ENCODE assay signal across 20 cellular contexts in the genomic region with DNA sequence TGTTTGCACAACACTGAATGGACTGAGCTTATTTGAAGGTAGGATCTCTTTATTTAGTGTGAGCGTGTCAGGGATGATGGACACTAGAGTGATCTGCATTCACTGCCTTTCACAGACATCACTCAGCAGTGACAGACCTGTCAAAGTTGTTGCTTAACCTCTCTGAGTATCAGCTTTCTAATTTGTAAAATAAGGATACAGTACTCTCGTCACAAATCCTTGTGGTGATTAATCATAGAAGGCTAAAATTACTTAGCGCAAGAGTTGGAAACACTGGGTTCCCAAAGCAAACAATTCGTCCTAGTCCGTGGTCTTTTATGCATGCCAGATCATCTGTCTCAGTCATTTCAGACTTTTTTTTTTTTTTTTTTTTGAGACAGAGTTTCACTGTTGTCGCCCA. TPM values are rescaled to one million over a fixed set of nuclear protein-coding genes. Genes with fewer than 3 reads are reported as not detected.
A peak's percentile ranks its signal among the peaks of the same experiment; 100 is the strongest.
DNase-seq lines count a peak whose midpoint lies in the region; ATAC-seq, FAIRE-seq and TF ChIP-seq lines count a peak whose summit lies in the region.
"Had no signal": no experiment of that assay in that cellular context is flagged by ENCODE, and none has a peak within 500 bp of the region (broad histone marks: within the 10 kb centered on the region; RNA-seq: fewer than 3 reads in every experiment).

No MANE protein-coding gene starts in this region.

- peaks cover 83% of the 10 kb centered on the region for H3K36me3 Mint-ChIP-seq in activated T-cell treated with anti-CD3 and anti-CD28 coated beads, Interleukin-2, amount 50 U/mL, for 24 hours (ENCODE audit: low read depth)
- peaks cover 37% of the 10 kb centered on the region for H3K36me3 Mint-ChIP-seq in activated T-cell treated with anti-CD3 and anti-CD28 coated beads, Interleukin-2, amount 50 U/mL, for 4 hours (ENCODE audit: insufficient read depth)
- peaks cover 13% of the 10 kb centered on the region for H3K36me3 Mint-ChIP-seq in astrocyte (ENCODE audit: low read depth, unreplicated experiment)

- no peaks in the 10 kb centered on the region for H3K27me3 Mint-ChIP-seq in activated T-cell treated with anti-CD3 and anti-CD28 coated beads, Interleukin-2, amount 50 U/mL, for 24 hours
- no peaks in the 10 kb centered on the region for H3K27me3 Mint-ChIP-seq in activated T-cell treated with anti-CD3 and anti-CD28 coated beads, Interleukin-2, amount 50 U/mL, for 4 hours (ENCODE audit: low read depth)
- no peaks in the 10 kb centered on the region for H3K27me3 Mint-ChIP-seq in astrocyte (ENCODE audit: low read depth, unreplicated experiment)

- POLR2A ChIA-PET in HCT116 (lab: Charles Lee) (no interaction called here), PC-9 (lab: Charles Lee; ENCODE audit: unreplicated experiment) (no interaction called here)

- H3K9me3 ChIP-seq in HCT116 (ENCODE audit: control insufficient read depth in 1 of 2, insufficient read depth in 1 of 2, low read depth in 1 of 2, low read length in 2 of 2) (no peaks in the 10 kb centered on the region), astrocyte (ENCODE audit: insufficient read depth, low read depth, low read length) (no peaks in the 10 kb centered on the region), gastrocnemius medialis (no peaks in the 10 kb centered on the region), PC-9 (ENCODE audit: insufficient read depth, low read depth) (no peaks in the 10 kb centered on the region)

- H3K27ac Mint-ChIP-seq in activated T-cell treated with anti-CD3 and anti-CD28 coated beads, Interleukin-2, amount 50 U/mL, for 24 hours = peak overlapping the region; percentile 68
- no peak overlapping the region for H3K27ac Mint-ChIP-seq in astrocyte (ENCODE audit: unreplicated experiment)

- TF ChIP-seq RAD21 in HCT116 (IDR thresholded peaks at IDR 0.05; ENCODE audit: low read depth) = no peak

- H3K27ac ChIP-seq in HCT116 (ENCODE audit: low read depth, low read length) = no peak overlapping the region
- H3K27ac ChIP-seq in astrocyte (ENCODE audit: low read depth, low read length) = no peak overlapping the region
- H3K27ac ChIP-seq in gastrocnemius medialis = peak overlapping the region; percentile 47 to 81 (median 67)
- no peak overlapping the region for H3K27ac ChIP-seq in PC-9

- no peak for DNase-seq in activated T-cell treated with anti-CD3 and anti-CD28 coated beads, Interleukin-2, amount 50 U/mL, for 24 hours
- no peak for DNase-seq in activated T-cell treated with anti-CD3 and anti-CD28 coated beads, Interleukin-2, amount 50 U/mL, for 4 hours
- DNase-seq in HCT116 (ENCODE audit: low read depth, low spot score) (no peak), astrocyte (ENCODE audit: low read depth) (peak; percentile 8), gastrocnemius medialis (no peak), PC-9 (no peak)
- DNase-seq: Calu3, DND-41, KG1, NCI-H1048, NCI-H1417, NCI-H1694, NCI-H2029 treated with DMSO at 0.1 percent for 48 hours, NCI-H2227 treated with DMSO at 0.1 percent for 48 hours, NCI-H526 treated with DMSO at 0.1 percent for 48 hours, Right ventricle myocardium superior, RPMI8226 had no signal

- H4K20me1 ChIP-seq in HCT116 (ENCODE audit: insufficient read depth) (no peaks in the 10 kb centered on the region), astrocyte (ENCODE audit: insufficient read depth, low read length) (no peaks in the 10 kb centered on the region), PC-9 (ENCODE audit: insufficient read depth) (no peaks in the 10 kb centered on the region)

- H3K27me3 ChIP-seq in HCT116 (ENCODE audit: insufficient read depth, low read length) (no peaks in the 10 kb centered on the region), astrocyte (ENCODE audit: insufficient read depth, low read length) (no peaks in the 10 kb centered on the region), gastrocnemius medialis (no peaks in the 10 kb centered on the region), PC-9 (ENCODE audit: insufficient read depth, low read depth) (no peaks in the 10 kb centered on the region)

- TF ChIP-seq POLR2A in HCT116 (IDR thresholded peaks at IDR 0.05; ENCODE audit: borderline replicate concordance, extremely low read depth, insufficient read depth, insufficient read length) (no peak), gastrocnemius medialis (IDR thresholded peaks at IDR 0.05) (no peak)

- peaks cover 45% of the 10 kb centered on the region for H3K4me1 Mint-ChIP-seq in activated T-cell treated with anti-CD3 and anti-CD28 coated beads, Interleukin-2, amount 50 U/mL, for 24 hours (ENCODE audit: low read depth)
- peaks cover 19% of the 10 kb centered on the region for H3K4me1 Mint-ChIP-seq in activated T-cell treated with anti-CD3 and anti-CD28 coated beads, Interleukin-2, amount 50 U/mL, for 4 hours (ENCODE audit: low read depth)
- peaks cover under 1% of the 10 kb centered on the region for H3K4me1 Mint-ChIP-seq in astrocyte (ENCODE audit: low read depth, unreplicated experiment)

- ATAC-seq in activated T-cell treated with anti-CD3 and anti-CD28 coated beads, Interleukin-2, amount 50 U/mL, for 4 hours = no peak
- ATAC-seq in HCT116 (no peak), gastrocnemius medialis (peak; percentile 91 to 96), GM21390 (IDR thresholded peaks at IDR 0.05; ENCODE audit: unreplicated experiment) (no peak)

- H3F3A ChIP-seq in PC-9 (ENCODE audit: insufficient read depth, low read depth) = no peaks in the 10 kb centered on the region

- intact Hi-C loops in HCT116 (cut with micrococcal nuclease) (no loop called here), gastrocnemius medialis (cut with DNase I; ENCODE audit: low total_unique reads) (no loop called here), PC-9 (cut with micrococcal nuclease; ENCODE audit: unreplicated experiment) (no loop called here)

- H3K9me2 ChIP-seq in HCT116 (ENCODE audit: insufficient read depth) = no peaks in the 10 kb centered on the region
- H3K9me2 ChIP-seq in PC-9 (ENCODE audit: insufficient read depth) = no peaks in the 10 kb centered on the region

- H3K9ac ChIP-seq in HCT116 (ENCODE audit: low read length) (no peak overlapping the region), astrocyte (ENCODE audit: low read length) (no peak overlapping the region)

- H3K79me2 ChIP-seq in HCT116 (ENCODE audit: insufficient read depth, low read length) (no peaks in the 10 kb centered on the region), astrocyte (ENCODE audit: insufficient read depth, low read length) (no peaks in the 10 kb centered on the region), PC-9 (ENCODE audit: low read depth) (no peaks in the 10 kb centered on the region)

- H3K4me2 ChIP-seq in HCT116 (ENCODE audit: low read length) (peak overlapping the region; percentile 69), astrocyte (ENCODE audit: low read length) (no peak overlapping the region), PC-9 (no peak overlapping the region)

- CTCF ChIA-PET in HCT116 (lab: Charles Lee) (no interaction called here), PC-9 (lab: Charles Lee) (no interaction called here)

- H3K36me3 ChIP-seq in HCT116 (ENCODE audit: control insufficient read depth in 1 of 2, insufficient read depth in 2 of 2, low read length in 2 of 2) (no peaks in the 10 kb centered on the region), astrocyte (ENCODE audit: insufficient read depth, low read length) (no peaks in the 10 kb centered on the region), gastrocnemius medialis (peaks cover 0 to 8% of the 10 kb centered on the region in 2 donors), PC-9 (ENCODE audit: low read depth) (no peaks in the 10 kb centered on the region)

- TF ChIP-seq CTCF in HCT116 (IDR thresholded peaks at IDR 0.05 in 2 of 3, conservative IDR thresholded peaks at IDR 0.05 in 1 of 3; ENCODE audit: borderline replicate concordance in 1 of 3, insufficient read depth in 1 of 3, low read depth in 2 of 3, low read length in 2 of 3) = no peak
- no peak for TF ChIP-seq CTCF in astrocyte (IDR thresholded peaks at IDR 0.05; ENCODE audit: insufficient read depth, low read depth, low read length)
- TF ChIP-seq CTCF in gastrocnemius medialis (IDR thresholded peaks at IDR 0.05 in 4 of 5, conservative IDR thresholded peaks at IDR 0.05 in 1 of 5) = no peak
- no peak for TF ChIP-seq CTCF in PC-9 (conservative IDR thresholded peaks at IDR 0.05)

- no peak for FAIRE-seq in astrocyte (lab: Jason Lieb, UNC)
- FAIRE-seq: GM12892, H1 had no signal

- in situ Hi-C loops in gastrocnemius medialis (cut with MboI; ENCODE audit: low sequenced_read_pairs in 4 of 4) = no loop called here

- no peaks in the 10 kb centered on the region for H3K9me3 Mint-ChIP-seq in activated T-cell treated with anti-CD3 and anti-CD28 coated beads, Interleukin-2, amount 50 U/mL, for 24 hours
- no peaks in the 10 kb centered on the region for H3K9me3 Mint-ChIP-seq in activated T-cell treated with anti-CD3 and anti-CD28 coated beads, Interleukin-2, amount 50 U/mL, for 4 hours
- peaks cover 2% of the 10 kb centered on the region for H3K9me3 Mint-ChIP-seq in astrocyte (ENCODE audit: unreplicated experiment)

- H2AFZ ChIP-seq in HCT116 (ENCODE audit: low read depth, low read length, poor library complexity, severe bottlenecking) (no peak overlapping the region), astrocyte (ENCODE audit: low read depth, low read length) (no peak overlapping the region), PC-9 (no peak overlapping the region)

- H3K4me3 ChIP-seq in HCT116 (replicated peaks in 1 of 2; ENCODE audit: low read depth in 1 of 2, low read length in 2 of 2) = no peak overlapping the region
- H3K4me3 ChIP-seq in astrocyte (ENCODE audit: insufficient read depth, low read depth, low read length) = no peak overlapping the region
- no peak overlapping the region for H3K4me3 ChIP-seq in gastrocnemius medialis
- H3K4me3 ChIP-seq in PC-9 = no peak overlapping the region

- BruUV-seq in HCT116 (replicated peaks; lab: Mats Ljungman, UMichigan) = no TSS peak
- BruUV-seq in PC-9 (replicated peaks; lab: Mats Ljungman, UMichigan) = no TSS peak

- no peak overlapping the region for H3K4me3 Mint-ChIP-seq in activated T-cell treated with anti-CD3 and anti-CD28 coated beads, Interleukin-2, amount 50 U/mL, for 24 hours
- H3K4me3 Mint-ChIP-seq in activated T-cell treated with anti-CD3 and anti-CD28 coated beads, Interleukin-2, amount 50 U/mL, for 4 hours = no peak overlapping the region
- no peak overlapping the region for H3K4me3 Mint-ChIP-seq in astrocyte (ENCODE audit: unreplicated experiment)

- RAD21 ChIA-PET in HCT116 (lab: Charles Lee; ENCODE audit: low non-redundant PET in 1 of 2, low total read pairs in 2 of 2, uncharacterized antibody in 2 of 2, unreplicated experiment in 2 of 2) = interaction anchor here in 1 of 2 experiments (1.0 kb wide), 1 partner anchor 35 kb away, joined by 3 read pairs; no protein-coding TSS in a partner anchor

- H3K4me1 ChIP-seq in HCT116 (ENCODE audit: control insufficient read depth in 1 of 2, insufficient read depth in 2 of 2, low read length in 2 of 2) (peaks cover 11 to 13% of the 10 kb centered on the region in 2 experiments), astrocyte (ENCODE audit: insufficient read depth, low read length) (peaks cover 6% of the 10 kb centered on the region), gastrocnemius medialis (peaks cover 0 to 6% of the 10 kb centered on the region in 2 donors), PC-9 (replicated peaks; ENCODE audit: insufficient read depth) (peaks cover 7% of the 10 kb centered on the region)

RNA-seq across cellular contexts. Expression of a gene that starts 16.6 kb away (rescaled TPM):
- 10 to 100 TPM; 47.6 to 55.1 (median 51.3) TPM for total RNA-seq in activated T-cell treated with anti-CD3 and anti-CD28 coated beads, Interleukin-2, amount 50 U/mL, for 4 hours
- total RNA-seq in HCT116 (2021; ENCODE audit: unreplicated experiment) (17.5 TPM), astrocyte (22.9 and 26.3 TPM in 2 replicates), gastrocnemius medialis (10 to 100 TPM; 15.7 to 23.3 (median 20.2) TPM), PC-9 (2021) (17.7 and 25.6 TPM in 2 replicates)
- 11.4 and 13.7 TPM in 2 replicates for polyA plus RNA-seq in HCT116 (2012)

RNA-seq across cellular contexts. Expression of a gene that starts 30.8 kb away (rescaled TPM):
- under 1 TPM in 2 of 3 donors, not detected in 1; 0.10 to 0.18 TPM for total RNA-seq in activated T-cell treated with anti-CD3 and anti-CD28 coated beads, Interleukin-2, amount 50 U/mL, for 4 hours
- 4.1 TPM for total RNA-seq in HCT116 (2021; ENCODE audit: unreplicated experiment)
- 2.6 and 4.3 TPM in 2 replicates for polyA plus RNA-seq in HCT116 (2012)
- total RNA-seq in astrocyte = 7.6 and 19.6 TPM in 2 replicates
- total RNA-seq in gastrocnemius medialis = under 1 TPM in 1 of 4 donors, not detected in 3; 0.36 TPM
- total RNA-seq in PC-9 (2021) = 14.8 and 15.5 TPM in 2 replicates

Comparison
In these comparisons a context has a peak if more than half of its experiments do, and no peak if none do; other contexts are left out.
1. ATAC-seq: peak in gastrocnemius medialis (2 of 2); none in activated T-cell treated with anti-CD3 and anti-CD28 coated beads, Interleukin-2, amount 50 U/mL, for 4 hours (0 of 2), HCT116 (single experiment) and GM21390 (single experiment).
2. H3K27ac ChIP-seq: peak in gastrocnemius medialis (4 of 4); none in HCT116 (single experiment), astrocyte (single experiment) and PC-9 (single experiment).